ENCODE assay signal across 34 cellular contexts in the genomic region with DNA sequence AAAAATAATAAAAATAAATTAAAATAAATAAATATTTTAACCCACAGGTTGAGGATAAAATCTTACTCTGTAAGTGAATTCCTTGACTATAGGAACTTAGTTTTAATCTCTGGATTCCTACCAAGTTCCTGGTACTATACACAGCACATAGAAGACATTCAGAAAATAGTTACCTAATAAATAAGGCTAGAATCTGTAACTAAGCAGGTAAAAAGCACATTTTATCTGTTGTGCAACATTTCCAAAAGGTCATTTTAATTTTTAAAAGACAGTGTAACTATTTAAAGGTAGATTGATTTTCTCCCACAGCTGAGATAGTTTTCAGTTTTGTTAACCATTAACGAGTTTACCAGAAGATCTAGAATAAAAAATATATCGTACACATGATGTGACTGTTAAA. TPM values are rescaled to one million over a fixed set of nuclear protein-coding genes. Genes with fewer than 3 reads are reported as not detected.
"Had no signal": no experiment of that assay in that cellular context is flagged by ENCODE, and none has a peak within 500 bp of the region (broad histone marks: within the 10 kb centered on the region; RNA-seq: fewer than 3 reads in every experiment).

No MANE protein-coding gene starts in this region.

- FAIRE-seq: urothelium cell line had no signal

- H2AFZ ChIP-seq: neural progenitor cell had no signal

- H3K9me3 ChIP-seq: heart left ventricle, left lung, neutrophil, sigmoid colon, stomach, thoracic aorta, tibial artery, upper lobe of right lung had no signal

- ATAC-seq: heart left ventricle; left cardiac atrium; left lung; natural killer cell; right cardiac atrium; stimulated activated naive B cell treated with anti-CD40 and anti-IgM and Interleukin-4, amounts not matched to agents 10 μg/mL and 1 μg/mL and 100 μg/mL, for 72 hours; stimulated activated naive CD8-positive, alpha-beta T cell treated with anti-CD3 and anti-CD28 coated beads, Interleukin-15, Interleukin-2, amounts not matched to agents 100 U/mL and 50 U/mL, for 24 hours; upper lobe of right lung had no signal

- H3K9ac ChIP-seq: neural progenitor cell had no signal

- H3K4me1 ChIP-seq: heart left ventricle, left lung, neural progenitor cell, sigmoid colon, stomach, tibial artery, upper lobe of right lung had no signal

- H3K4me3 ChIP-seq: heart left ventricle, left lung, lung, neural progenitor cell, sigmoid colon, smooth muscle cell, stomach, thoracic aorta, tibial artery, upper lobe of right lung had no signal

- H3K36me3 ChIP-seq: thoracic aorta had no signal

- DNase-seq: glutamatergic neuron; heart left ventricle; hypothalamus; immature natural killer cell; islet precursor cell; kidney glomerular epithelial cell; left cardiac atrium; left lung; mesendoderm; naive B cell; natural killer cell; nephron progenitor cell; occipital lobe; retina; right cardiac atrium; sigmoid colon; stimulated activated CD4-positive, alpha-beta T cell treated with anti-CD3 and anti-CD28 coated beads, Interleukin-1b, Interleukin-23, amount 100 ng/mL, for 48 hours; stimulated activated CD4-positive, alpha-beta T cell treated with anti-CD3 and anti-CD28 coated beads, Interleukin-2, amount 100 ng/mL, for 48 hours; stimulated activated naive B cell treated with anti-CD40 and anti-IgM and Interleukin-4, amounts not matched to agents 10 μg/mL and 1 μg/mL and 100 μg/mL, for 72 hours; stimulated activated naive CD8-positive, alpha-beta T cell treated with anti-CD3 and anti-CD28 coated beads, Interleukin-15, Interleukin-2, amounts not matched to agents 100 U/mL and 50 U/mL, for 24 hours; stomach; tibial artery; trophoblast cell; upper lobe of right lung had no signal

- H3K4me2 ChIP-seq: neural progenitor cell, smooth muscle cell had no signal

- H3K27me3 ChIP-seq: heart left ventricle, left lung, neural progenitor cell, neutrophil, sigmoid colon, stomach, tibial artery, upper lobe of right lung had no signal

- H3K27ac ChIP-seq: heart left ventricle, left lung, neural progenitor cell, neutrophil, sigmoid colon, stomach, thoracic aorta, tibial artery, upper lobe of right lung had no signal

RNA-seq across cellular contexts. Expression of a gene that starts 47.8 kb away (rescaled TPM):
- total RNA-seq: heart left ventricle, left cardiac atrium, left lung, lung, mesothelial cell of epicardium, natural killer cell, occipital lobe, osteocyte, progenitor cell of endocrine pancreas, pulmonary artery endothelial cell, right cardiac atrium, sigmoid colon, smooth muscle cell, stomach, thoracic aorta, upper lobe of right lung had no signal
- polyA plus RNA-seq: heart left ventricle, lung, right cardiac atrium, sigmoid colon, smooth muscle cell, stomach had no signal
